Comparison of ENCODE assay signal across 30 cellular contexts in genomic region chr15:91717811-91718210, GRCh38.
"Had no signal": no experiment of that assay in that cellular context is flagged by ENCODE, and none has a peak within 500 bp of the region (broad histone marks: within the 10 kb centered on the region; RNA-seq: fewer than 3 reads in every experiment).

No MANE protein-coding gene starts in this region.

- H3K36me3 Mint-ChIP-seq: naive thymus-derived CD8-positive, alpha-beta T cell; stimulated activated memory B cell treated with anti-CD40 and anti-IgM and Interleukin-4, amounts not matched to agents 10 μg/mL and 1 μg/mL and 100 μg/mL, for 72 hours; type B pancreatic cell had no signal

- H3K27me3 ChIP-seq: sigmoid colon, tibial nerve, vagina had no signal

- H3K4me1 ChIP-seq: heart right ventricle, lower lobe of right lung, pancreas, prostate gland, sigmoid colon, tibial nerve, vagina had no signal

- DNase-seq: heart right ventricle; islet precursor cell; left cardiac atrium; left ventricle myocardium superior; lower lobe of right lung; mammary epithelial cell; mesenchymal stem cell; naive thymus-derived CD8-positive, alpha-beta T cell; nucleus accumbens; pancreas; posterior cingulate gyrus; retina; right cardiac atrium; sigmoid colon; stimulated activated CD4-positive, alpha-beta T cell treated with anti-CD3 and anti-CD28 coated beads, Interleukin-1b, Interleukin-23, amount 100 ng/mL, for 48 hours; stimulated activated CD4-positive, alpha-beta T cell treated with anti-CD3 and anti-CD28 coated beads, Interleukin-2, amount 100 ng/mL, for 48 hours; stimulated activated CD4-positive, alpha-beta T cell treated with anti-CD3 and anti-CD28 coated beads, Interleukin-4, amount 100 ng/mL, for 4 hours; stimulated activated CD8-positive, alpha-beta memory T cell treated with anti-CD3 and anti-CD28 coated beads, Interleukin-4, amount 100 ng/mL, for 48 hours; stimulated activated naive CD4-positive, alpha-beta T cell treated with Interleukin-2 at 50 U/mL for 16 hours; stimulated activated naive CD8-positive, alpha-beta T cell treated with anti-CD3 and anti-CD28 coated beads, Interleukin-15, amount 100 ng/mL, for 72 hours; substantia nigra had no signal

- H3K27me3 Mint-ChIP-seq: stimulated activated memory B cell treated with anti-CD40 and anti-IgM and Interleukin-4, amounts not matched to agents 10 μg/mL and 1 μg/mL and 100 μg/mL, for 72 hours had no signal

- H3K9me3 ChIP-seq: heart right ventricle, lower lobe of right lung, pancreas, prostate gland, sigmoid colon, tibial nerve, vagina had no signal

- H3K4me1 Mint-ChIP-seq: naive thymus-derived CD8-positive, alpha-beta T cell; nephron; neural crest cell; stimulated activated memory B cell treated with anti-CD40 and anti-IgM and Interleukin-4, amounts not matched to agents 10 μg/mL and 1 μg/mL and 100 μg/mL, for 72 hours; stimulated activated naive CD8-positive, alpha-beta T cell treated with anti-CD3 and anti-CD28 coated beads, Interleukin-15, amount 100 ng/mL, for 72 hours had no signal

- H3K27ac ChIP-seq: heart right ventricle, hepatocyte, lower lobe of right lung, pancreas, prostate gland, sigmoid colon, tibial nerve, vagina had no signal

- H3K4me3 Mint-ChIP-seq: naive thymus-derived CD8-positive, alpha-beta T cell; nephron; neural crest cell; stimulated activated memory B cell treated with anti-CD40 and anti-IgM and Interleukin-4, amounts not matched to agents 10 μg/mL and 1 μg/mL and 100 μg/mL, for 72 hours; stimulated activated naive CD8-positive, alpha-beta T cell treated with anti-CD3 and anti-CD28 coated beads, Interleukin-15, amount 100 ng/mL, for 72 hours; type B pancreatic cell had no signal

- ATAC-seq: heart right ventricle; left cardiac atrium; left ventricle myocardium superior; lower lobe of right lung; naive thymus-derived CD8-positive, alpha-beta T cell; pancreas; right cardiac atrium; stimulated activated memory B cell treated with anti-CD40 and anti-IgM and Interleukin-4, amounts not matched to agents 10 μg/mL and 1 μg/mL and 100 μg/mL, for 72 hours; stimulated activated naive CD8-positive, alpha-beta T cell treated with anti-CD3 and anti-CD28 coated beads, Interleukin-15, amount 100 ng/mL, for 72 hours had no signal

- H3K9me3 Mint-ChIP-seq: naive thymus-derived CD8-positive, alpha-beta T cell; nephron; neural crest cell; stimulated activated naive CD8-positive, alpha-beta T cell treated with anti-CD3 and anti-CD28 coated beads, Interleukin-15, amount 100 ng/mL, for 72 hours had no signal

- H3K4me3 ChIP-seq: heart right ventricle, hepatocyte, lower lobe of right lung, pancreas, prostate gland, sigmoid colon, smooth muscle cell, tibial nerve, vagina had no signal

- H3K27ac Mint-ChIP-seq: naive thymus-derived CD8-positive, alpha-beta T cell; nephron; stimulated activated memory B cell treated with anti-CD40 and anti-IgM and Interleukin-4, amounts not matched to agents 10 μg/mL and 1 μg/mL and 100 μg/mL, for 72 hours; stimulated activated naive CD8-positive, alpha-beta T cell treated with anti-CD3 and anti-CD28 coated beads, Interleukin-15, amount 100 ng/mL, for 72 hours; type B pancreatic cell had no signal

- H3K36me3 ChIP-seq: heart right ventricle, lower lobe of right lung, pancreas, prostate gland, sigmoid colon, tibial nerve, vagina had no signal
